ENCODE assay signal across 16 cellular contexts in the genomic region with DNA sequence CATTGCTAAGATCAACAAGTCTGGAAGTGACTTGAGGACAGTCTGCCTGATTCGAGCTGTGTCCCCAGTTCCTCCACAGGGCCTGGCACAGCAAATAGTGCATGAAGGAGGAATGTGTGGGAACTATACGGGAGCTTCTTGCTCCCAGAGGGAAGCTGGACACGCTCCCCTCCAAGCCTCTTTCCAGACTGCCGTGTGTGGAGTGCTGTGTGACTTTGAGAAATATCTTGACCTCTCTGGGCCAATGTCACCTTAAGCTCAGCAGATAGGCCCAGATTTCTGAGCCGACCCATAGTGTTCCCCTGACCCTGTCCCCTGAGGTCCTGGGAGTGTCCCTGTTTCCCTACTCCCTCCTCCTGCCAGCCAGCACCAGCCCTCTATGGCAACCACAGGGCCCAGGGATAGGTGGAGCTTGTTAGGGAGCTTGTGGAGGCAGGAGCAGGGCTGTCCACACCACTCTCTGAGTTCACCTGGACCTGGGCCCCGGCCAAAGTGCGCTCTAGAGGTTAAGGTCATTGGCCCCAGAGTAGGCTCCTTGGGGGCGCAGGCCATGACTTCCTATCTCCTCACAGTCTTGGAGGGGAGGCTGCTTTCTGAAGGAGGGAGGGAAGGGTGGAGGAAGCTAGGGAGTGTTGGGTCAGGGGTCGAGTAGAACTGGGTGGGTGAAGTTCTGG. TPM values are rescaled to one million over a fixed set of nuclear protein-coding genes. Genes with fewer than 3 reads are reported as not detected.
A peak's percentile ranks its signal among the peaks of the same experiment; 100 is the strongest.
DNase-seq lines count a peak whose midpoint lies in the region; ATAC-seq and TF ChIP-seq lines count a peak whose summit lies in the region.
"Had no signal": no experiment of that assay in that cellular context is flagged by ENCODE, and none has a peak within 500 bp of the region (broad histone marks: within the 10 kb centered on the region; RNA-seq: fewer than 3 reads in every experiment).

No MANE protein-coding gene starts in this region.

- H3K27me3 Mint-ChIP-seq in progenitor cell of endocrine pancreas: peaks cover 7% of the 10 kb centered on the region
- peaks cover 1 to 6% (median 6%) of the 10 kb centered on the region in 3 donors for H3K27me3 Mint-ChIP-seq in CD14-positive monocyte (ENCODE audit: low read depth in 3 of 3)

- no peak overlapping the region for H3K4me3 Mint-ChIP-seq in progenitor cell of endocrine pancreas (ENCODE audit: low read depth)
- H3K4me3 Mint-ChIP-seq in CD14-positive monocyte: no peak overlapping the region
- H3K4me3 Mint-ChIP-seq: CD8-positive, alpha-beta memory T cell had no signal

- peaks cover 21 to 71% (median 62%) of the 10 kb centered on the region in 10 experiments for H3K4me1 ChIP-seq in BLaER1 treated with 17β-estradiol and CSF1 and Interleukin-3, amounts not matched to agents 10 nM and 100 nM
- H3K4me1 ChIP-seq in KMS-11 (ENCODE audit: low read depth, poor library complexity, severe bottlenecking): peaks cover 38% of the 10 kb centered on the region

- no peaks in the 10 kb centered on the region for H3K9me3 ChIP-seq in BLaER1 treated with 17β-estradiol and CSF1 and Interleukin-3, amounts not matched to agents 10 nM and 100 nM (replicated peaks in 1 of 11)

- H3K36me3 Mint-ChIP-seq in progenitor cell of endocrine pancreas (ENCODE audit: insufficient read depth) (no peaks in the 10 kb centered on the region), CD14-positive monocyte (no peaks in the 10 kb centered on the region)
- H3K36me3 Mint-ChIP-seq: CD8-positive, alpha-beta memory T cell had no signal

- H3K79me2 ChIP-seq in KMS-11 (ENCODE audit: insufficient read depth, low read depth): no peaks in the 10 kb centered on the region

- TF ChIP-seq CTCF in KMS-11 (conservative IDR thresholded peaks at IDR 0.05; ENCODE audit: low read depth, low read length) (no peak), progenitor cell of endocrine pancreas (IDR thresholded peaks at IDR 0.05; ENCODE audit: unreplicated experiment) (no peak), CD14-positive monocyte (IDR thresholded peaks at IDR 0.05) (no peak)

- intact Hi-C loops in left colon (cut with DNase I, micrococcal nuclease) (loop anchor here in 1 of 2 donors (5.0 kb wide), 2 partner anchors 32 to 112 kb away; a partner anchor contains a TSS), CD14-positive monocyte (cut with micrococcal nuclease) (no loop called here)

- peak overlapping the region; percentile 59 to 95 (median 75) for H3K4me2 ChIP-seq in BLaER1 treated with 17β-estradiol and CSF1 and Interleukin-3, amounts not matched to agents 10 nM and 100 nM
- peak overlapping the region; percentile 49 for H3K4me2 ChIP-seq in KMS-11

- no peaks in the 10 kb centered on the region for H3K9me3 Mint-ChIP-seq in progenitor cell of endocrine pancreas (ENCODE audit: low read depth)
- H3K9me3 Mint-ChIP-seq in CD14-positive monocyte: no peaks in the 10 kb centered on the region
- H3K9me3 Mint-ChIP-seq: CD8-positive, alpha-beta memory T cell had no signal

- peak overlapping the region; percentile 29; the same call in 1 of the 2 replicates for H2AFZ ChIP-seq in KMS-11 (ENCODE audit: low read depth)

- H3K4me1 Mint-ChIP-seq in progenitor cell of endocrine pancreas (ENCODE audit: low read depth) (peaks cover 40% of the 10 kb centered on the region), CD14-positive monocyte (peaks cover 1% of the 10 kb centered on the region)
- H3K4me1 Mint-ChIP-seq: CD8-positive, alpha-beta memory T cell had no signal

- H3K27ac ChIP-seq in BLaER1 treated with 17β-estradiol and CSF1 and Interleukin-3, amounts not matched to agents 10 nM and 100 nM: peak overlapping the region in 4 of 11 experiments; percentile 16 to 61 (median 42); a peak in 2 of 22 replicates
- H3K27ac ChIP-seq in KMS-11: peak overlapping the region; percentile 64
- H3K27ac ChIP-seq: RWPE1 had no signal

- DNase-seq in left colon: no peak
- no peak for DNase-seq in progenitor cell of endocrine pancreas (ENCODE audit: low spot score, unreplicated experiment)
- DNase-seq in cerebellar cortex (ENCODE audit: low spot score): no peak
- no peak for DNase-seq in NCI-H2107 treated with DMSO at 0.1 percent for 48 hours (lab: John Stamatoyannopoulos, UW; ENCODE audit: unreplicated experiment)
- no peak for DNase-seq in CD14-positive monocyte (ENCODE audit: low spot score)
- DNase-seq: ACHN; CD8-positive, alpha-beta memory T cell; DND-41; Kasumi-1; MM.1S; NCI-H1092 treated with DMSO at 0.1 percent for 48 hours; NCI-H2107; NCI-H345 had no signal

- peak; percentile 14 for ATAC-seq in left colon

- no peaks in the 10 kb centered on the region for H3K36me3 ChIP-seq in BLaER1 treated with 17β-estradiol and CSF1 and Interleukin-3, amounts not matched to agents 10 nM and 100 nM
- H3K36me3 ChIP-seq in KMS-11 (ENCODE audit: insufficient read depth): no peaks in the 10 kb centered on the region

- no peaks in the 10 kb centered on the region for H3K27me3 ChIP-seq in BLaER1 treated with 17β-estradiol and CSF1 and Interleukin-3, amounts not matched to agents 10 nM and 100 nM
- H3K27me3 ChIP-seq in KMS-11 (ENCODE audit: insufficient read depth, low read depth): no peaks in the 10 kb centered on the region

- H3K9ac ChIP-seq in BLaER1 treated with 17β-estradiol and CSF1 and Interleukin-3, amounts not matched to agents 10 nM and 100 nM: peak overlapping the region in 1 of 11 experiments; percentile 42; a peak in 1 of 22 replicates
- H3K9ac ChIP-seq in KMS-11: peak overlapping the region; percentile 63; the same call in 1 of the 2 replicates

- H3K27ac Mint-ChIP-seq in progenitor cell of endocrine pancreas (peak overlapping the region; percentile 67), CD14-positive monocyte (no peak overlapping the region)
- H3K27ac Mint-ChIP-seq: CD8-positive, alpha-beta memory T cell had no signal

- H4K20me1 ChIP-seq in BLaER1 treated with 17β-estradiol and CSF1 and Interleukin-3, amounts not matched to agents 10 nM and 100 nM: no peaks in the 10 kb centered on the region; a peak in 1 of 22 replicates
- H4K20me1 ChIP-seq in KMS-11 (ENCODE audit: insufficient read depth): no peaks in the 10 kb centered on the region

- H3K4me3 ChIP-seq in BLaER1 treated with 17β-estradiol and CSF1 and Interleukin-3, amounts not matched to agents 10 nM and 100 nM: no peak overlapping the region
- H3K4me3 ChIP-seq in KMS-11 (IDR thresholded peaks at IDR 0.05; ENCODE audit: insufficient read depth, low read depth, low read length): no peak overlapping the region

RNA-seq across cellular contexts. Expression of a gene that starts 6.3 kb away (rescaled TPM):
- total RNA-seq in left colon (under 1 TPM; 0.36 to 0.64 TPM), progenitor cell of endocrine pancreas (0.07 TPM in 1 of 2 replicates, not detected in the other)
- polyA plus RNA-seq in CD14-positive monocyte: not detected
- total RNA-seq: CD8-positive, alpha-beta memory T cell had no signal
- polyA plus RNA-seq: CD8-positive, alpha-beta memory T cell had no signal

RNA-seq across cellular contexts. Expression of a gene that starts 26.4 kb away (rescaled TPM):
- total RNA-seq in left colon (10 to 100 TPM; 24.4 to 26.5 TPM), progenitor cell of endocrine pancreas (0.29 and 0.31 TPM in 2 replicates)
- not detected for polyA plus RNA-seq in CD14-positive monocyte
- total RNA-seq: CD8-positive, alpha-beta memory T cell had no signal
- polyA plus RNA-seq: CD8-positive, alpha-beta memory T cell had no signal

RNA-seq across cellular contexts. Expression of a gene that starts 52.6 kb away (rescaled TPM):
- total RNA-seq in left colon (10 to 100 TPM; 26.7 to 32.4 TPM), progenitor cell of endocrine pancreas (41.3 and 46.7 TPM in 2 replicates)
- polyA plus RNA-seq in CD14-positive monocyte: 10 to 100 TPM; 77.5 to 80.2 TPM

Comparison
In these comparisons a context has a peak if more than half of its experiments do, and no peak if none do; other contexts are left out.
1. RNA of a gene that starts 26.4 kb away (total RNA-seq): 24.4 to 26.5 TPM in left colon; 0.29 to 0.31 TPM in progenitor cell of endocrine pancreas; every median in the first group is over 10 times any median in the second.